In genomic region chr1:76876996-76877395, GRCh38 we compare ENCODE assay signal across 9 cellular contexts. TPM values are rescaled to one million over a fixed set of nuclear protein-coding genes. Genes with fewer than 3 reads are reported as not detected.
"Had no signal": no experiment of that assay in that cellular context is flagged by ENCODE, and none has a peak within 500 bp of the region (broad histone marks: within the 10 kb centered on the region; RNA-seq: fewer than 3 reads in every experiment).

No MANE protein-coding gene starts in this region.

RNA-seq across cellular contexts. Expression of gene ST6GALNAC5, which starts 9.7 kb away (rescaled TPM):
- total RNA-seq: activated B cell treated with CpG ODN at 0.5 μM for 24 hours; activated CD4-positive, alpha-beta memory T cell treated with anti-CD3 and anti-CD28 coated beads for 36 hours; activated naive CD4-positive, alpha-beta T cell treated with anti-CD3 and anti-CD28 coated beads for 36 hours; activated naive CD4-positive, alpha-beta T cell treated with anti-CD3 and anti-CD28 coated beads, Interleukin-2, amount 50 U/mL, for 72 hours; activated T-cell treated with anti-CD3 and anti-CD28 coated beads, Interleukin-2, amount 50 U/mL, for 4 hours; activated T-helper 1 cell treated with anti-CD3 and anti-CD28 coated beads, Interleukin-12 subunit alpha, Interleukin-12 subunit beta, Interleukin-2, Interleukin-4 antibody, amounts not matched to agents 30 ng/mL and 10 ng/mL and 1 ng/mL, durations not matched to agents 14 hours and 24 hours and 36 hours; SJCRH30; T-cell; T-helper 17 cell had no signal
